Comparison of ENCODE assay signal across 9 cellular contexts in genomic region chr17:73309727-73310555, GRCh38. TPM values are rescaled to one million over a fixed set of nuclear protein-coding genes. Genes with fewer than 3 reads are reported as not detected.
A peak's percentile ranks its signal among the peaks of the same experiment; 100 is the strongest.
DNase-seq lines count a peak whose midpoint lies in the region; ATAC-seq and TF ChIP-seq lines count a peak whose summit lies in the region.
"Had no signal": no experiment of that assay in that cellular context is flagged by ENCODE, and none has a peak within 500 bp of the region (broad histone marks: within the 10 kb centered on the region; RNA-seq: fewer than 3 reads in every experiment).

No MANE protein-coding gene starts in this region.

- ATAC-seq in HG02852 (IDR thresholded peaks at IDR 0.05; ENCODE audit: unreplicated experiment) (no peak), GM18520 (IDR thresholded peaks at IDR 0.05; ENCODE audit: unreplicated experiment) (no peak), HG03521 (IDR thresholded peaks at IDR 0.05; ENCODE audit: unreplicated experiment) (no peak)

- H3K27ac ChIP-seq in RWPE1 (peak overlapping the region; percentile 94), endodermal cell (ENCODE audit: low read depth, low read length) (peak overlapping the region; percentile 95), neural cell (ENCODE audit: low read length) (peak overlapping the region; percentile 88)

- TF ChIP-seq CTCF in GM12865 (IDR thresholded peaks at IDR 0.05; ENCODE audit: insufficient read depth, low read depth, low read length, missing control alignments) (no peak), RWPE1 (conservative IDR thresholded peaks at IDR 0.05; ENCODE audit: low read depth) (no peak), endodermal cell (conservative IDR thresholded peaks at IDR 0.05) (no peak), neural cell (IDR thresholded peaks at IDR 0.05; ENCODE audit: poor library complexity, severe bottlenecking) (no peak)

- H3K36me3 Mint-ChIP-seq in endodermal cell (ENCODE audit: low read depth) = peaks cover 15% of the 10 kb centered on the region

- peaks cover 54% of the 10 kb centered on the region for H3K79me2 ChIP-seq in neural cell (replicated peaks; ENCODE audit: insufficient read depth, low read length)

- H3K9me2 ChIP-seq in neural cell (ENCODE audit: insufficient read depth, low read length) = no peaks in the 10 kb centered on the region

- H2AFZ ChIP-seq in neural cell (ENCODE audit: low read depth, low read length) = peak overlapping the region; percentile 83

- WGBS in endodermal cell (ENCODE audit: insufficient coverage in 1 of 2, insufficient read length in 1 of 2), 2 experiments = 15 to 26% methylated on average over 9 to 19 of the region's 19 CpGs

- peak overlapping the region; percentile 58 for H3K4me2 ChIP-seq in neural cell (ENCODE audit: low read length)

- peak overlapping the region; percentile 95 for H3K27ac Mint-ChIP-seq in endodermal cell

- H3K4me3 ChIP-seq in GM12865 (ENCODE audit: low read depth, low read length) = peak overlapping the region; percentile 94
- H3K4me3 ChIP-seq in endodermal cell (ENCODE audit: low read length) = peak overlapping the region; percentile 98
- H3K4me3 ChIP-seq in neural cell (ENCODE audit: low read length) = peak overlapping the region; percentile 99

- H3K4me1 ChIP-seq in endodermal cell (ENCODE audit: control insufficient read depth, insufficient read depth, low read length) = peaks cover 25% of the 10 kb centered on the region

- peak; percentile 30 for DNase-seq in GM12865 (ENCODE audit: low read depth)
- DNase-seq in RWPE1 (ENCODE audit: low spot score) = no peak
- peak; percentile 81 for DNase-seq in endodermal cell
- DNase-seq in NCI-H446 treated with DMSO at 0.1 percent for 48 hours (lab: John Stamatoyannopoulos, UW) = no peak

- H3K27me3 Mint-ChIP-seq in endodermal cell (ENCODE audit: insufficient read depth) = peaks cover 12% of the 10 kb centered on the region

- peak overlapping the region; percentile 87 for H3K9ac ChIP-seq in endodermal cell (ENCODE audit: extremely low read depth, low read length, poor library complexity, severe bottlenecking)
- H3K9ac ChIP-seq in neural cell (ENCODE audit: low read length) = peak overlapping the region; percentile 97

- H3K36me3 ChIP-seq in endodermal cell (ENCODE audit: control insufficient read depth, insufficient read depth, low read length) (peaks cover 22% of the 10 kb centered on the region), neural cell (ENCODE audit: insufficient read depth, low read length) (no peaks in the 10 kb centered on the region)

- peaks cover 35% of the 10 kb centered on the region for H3K4me1 Mint-ChIP-seq in endodermal cell

- POLR2A ChIA-PET in RWPE1 (lab: Yijun Ruan, JAX; ENCODE audit: low non-redundant PET) = interaction anchor here (0.9 to 1.5 kb wide), 2 partner anchors 8 to 19 kb away, joined by 4 read pairs; no protein-coding TSS in a partner anchor

- no peaks in the 10 kb centered on the region for H3K27me3 ChIP-seq in endodermal cell (ENCODE audit: control insufficient read depth, insufficient read depth, low read length, poor library complexity, severe bottlenecking)
- H3K27me3 ChIP-seq in neural cell (ENCODE audit: insufficient read depth, low read depth, low read length) = no peaks in the 10 kb centered on the region

- CTCF ChIA-PET in RWPE1 (lab: Yijun Ruan, JAX) = interaction anchor here (0.7 to 2.6 kb wide), 6 partner anchors 8 to 60 kb away, joined by 3 to 18 read pairs (median 7); no protein-coding TSS in a partner anchor

- H4K20me1 ChIP-seq in neural cell (ENCODE audit: insufficient read depth) = no peaks in the 10 kb centered on the region

- no peak for TF ChIP-seq RAD21 in neural cell (conservative IDR thresholded peaks at IDR 0.05)

- H3F3A ChIP-seq in neural cell (ENCODE audit: insufficient read depth, low read length, poor library complexity, severe bottlenecking) = no peaks in the 10 kb centered on the region

- H3K9me3 ChIP-seq in endodermal cell (ENCODE audit: control insufficient read depth, low read length) (no peaks in the 10 kb centered on the region), neural cell (ENCODE audit: low read length) (no peaks in the 10 kb centered on the region)

- no peak for TF ChIP-seq EP300 in neural cell (conservative IDR thresholded peaks at IDR 0.05; ENCODE audit: poor library complexity, severe bottlenecking)

- H3K9me3 Mint-ChIP-seq in endodermal cell = no peaks in the 10 kb centered on the region

- H3K4me3 Mint-ChIP-seq in endodermal cell = peak overlapping the region; percentile 85

TF ChIP-seq in neural cell, 6 proteins besides CTCF, POLR2A, EP300 and RAD21:
- TF ChIP-seq MXI1 (conservative IDR thresholded peaks at IDR 0.05; ENCODE audit: poor library complexity, severe bottlenecking) (peak; percentile 29), EZH2 (IDR thresholded peaks at IDR 0.05; ENCODE audit: borderline replicate concordance, insufficient read depth, low read length, poor library complexity, severe bottlenecking) (no peak)

RNA-seq across cellular contexts. Expression of gene CDC42EP4, which starts 1.9 kb away (rescaled TPM):
- total RNA-seq in endodermal cell = 10 to 100 TPM; 38.5 to 49.7 TPM
- polyA plus RNA-seq in endodermal cell (2013, experiment 1 of 2) = 57.7 TPM
- 49.6 TPM for polyA plus RNA-seq in endodermal cell (2013, experiment 2 of 2)
- polyA plus RNA-seq in neural cell = 19.4 and 29.0 TPM in 2 replicates
- 33.3 and 40.4 TPM in 2 replicates for polyA minus RNA-seq in neural cell

RNA-seq across cellular contexts. Expression of gene CPSF4L, which starts 48.3 kb away (rescaled TPM):
- total RNA-seq in endodermal cell = under 1 TPM; 0.29 to 0.58 TPM
- polyA plus RNA-seq in endodermal cell (2013, experiment 1 of 2) = not detected
- not detected for polyA plus RNA-seq in endodermal cell (2013, experiment 2 of 2)
- not detected in 2 replicates for polyA plus RNA-seq in neural cell
- 1.0 TPM in 1 of 2 replicates, not detected in the other for polyA minus RNA-seq in neural cell
- total RNA-seq: T-helper 1 cell treated with Interleukin-12 subunit alpha and Interleukin-12 subunit beta and Interleukin-4 antibody, amounts not matched to agents 30 ng/mL and 1 ng/mL, for 36 hours had no signal

Comparison
In these comparisons a context has a peak if more than half of its experiments do, and no peak if none do; other contexts are left out.
1. DNase-seq: peak in GM12865 (single experiment) and endodermal cell (single experiment); none in RWPE1 (single experiment) and NCI-H446 treated with DMSO at 0.1 percent for 48 hours (single experiment).
2. Peak in every context shown above with its lines, with median percentiles within 50 percentile points of each other: H3K4me3 ChIP-seq and H3K27ac ChIP-seq.